31 cellular contexts compared by ENCODE assay signal in the genomic region with DNA sequence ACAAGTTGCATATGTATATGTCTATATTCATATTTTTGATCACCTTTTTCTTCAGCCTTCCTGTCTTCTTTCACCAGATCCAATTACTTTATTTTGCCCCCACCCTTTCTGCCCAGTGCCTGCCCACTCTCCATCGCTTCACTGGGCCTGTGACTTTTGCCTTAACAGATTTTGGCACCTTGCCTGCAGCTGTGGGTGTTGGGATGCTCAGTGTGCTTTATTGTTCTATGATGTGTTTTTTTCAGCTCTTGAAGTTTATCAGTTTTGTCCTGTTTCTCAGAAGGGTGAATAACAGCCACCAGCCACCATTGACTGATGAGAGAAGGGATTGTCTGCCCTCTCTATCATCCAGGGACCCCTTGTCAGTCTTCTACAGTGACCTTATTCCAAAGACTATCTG.
A peak's percentile ranks its signal among the peaks of the same experiment; 100 is the strongest.
DNase-seq lines count a peak whose midpoint lies in the region; ATAC-seq and TF ChIP-seq lines count a peak whose summit lies in the region.
"Had no signal": no experiment of that assay in that cellular context is flagged by ENCODE, and none has a peak within 500 bp of the region (broad histone marks: within the 10 kb centered on the region; RNA-seq: fewer than 3 reads in every experiment).

No MANE protein-coding gene starts in this region.

- DNase-seq in Caki2 (ENCODE audit: low read depth) (peak; percentile 19), HUDEP-2 (lab: John Stamatoyannopoulos, UW; ENCODE audit: unreplicated experiment in 76 of 76) (peak in 60 of 76 experiments; percentile 1 to 70 (median 26)), WTC11 (ENCODE audit: low spot score) (no peak), medulla oblongata (ENCODE audit: extremely low spot score) (peak; percentile 31), NCI-H2107 (lab: John Stamatoyannopoulos, UW) (no peak), DMS53 treated with DMSO at 0.1 percent for 48 hours (lab: John Stamatoyannopoulos, UW; ENCODE audit: unreplicated experiment) (no peak), glutamatergic neuron (no peak)
- DNase-seq: activated CD4-positive, alpha-beta T cell treated with anti-CD3 and anti-CD28 coated beads, Interleukin-2, amount 10 ng/mL, durations not matched to agents 24 days and 14 days; activated CD8-positive, alpha-beta memory T cell treated with anti-CD3 and anti-CD28 coated beads for 24 hours; activated T-cell treated with anti-CD3 and anti-CD28 coated beads for 4 hours; brain microvascular endothelial cell; C1 segment of cervical spinal cord; cerebellar nuclear complex; COR-L47; DND-41; dorsolateral prefrontal cortex; GM23248; hippocampal formation; immature natural killer cell; NCI-H146; NCI-H526 treated with DMSO at 0.1 percent for 48 hours; SIG-M5; SW 1271; T-helper 9 cell; upper lobe of right lung had no signal

- H3K4me1 Mint-ChIP-seq in WTC11 (peaks cover 52% of the 10 kb centered on the region), glutamatergic neuron (ENCODE audit: low read depth, unreplicated experiment) (no peaks in the 10 kb centered on the region)
- H3K4me1 Mint-ChIP-seq: activated CD4-positive, alpha-beta T cell treated with anti-CD3 and anti-CD28 coated beads, Interleukin-2, amount 10 ng/mL, durations not matched to agents 24 days and 14 days; activated naive CD4-positive, alpha-beta T cell treated with anti-CD3 and anti-CD28 coated beads, Interleukin-2, amount 50 U/mL, for 24 hours; immature natural killer cell; memory B cell; stimulated activated memory B cell treated with anti-CD40 and anti-IgM and Interleukin-4, amounts not matched to agents 10 μg/mL and 1 μg/mL and 100 μg/mL, for 72 hours had no signal

- H3K9me3 Mint-ChIP-seq in WTC11 (peaks cover 9% of the 10 kb centered on the region), glutamatergic neuron (ENCODE audit: unreplicated experiment) (no peaks in the 10 kb centered on the region)
- H3K9me3 Mint-ChIP-seq: activated CD4-positive, alpha-beta T cell treated with anti-CD3 and anti-CD28 coated beads, Interleukin-2, amount 10 ng/mL, durations not matched to agents 24 days and 14 days; activated naive CD4-positive, alpha-beta T cell treated with anti-CD3 and anti-CD28 coated beads, Interleukin-2, amount 50 U/mL, for 24 hours; activated T-helper 2 cell treated with anti-CD3 and anti-CD28 coated beads, Interferon-gamma antibody, Interleukin-2, Interleukin-4, amounts not matched to agents 10 μg/mL and 5 μg/mL and 100 μg/mL, durations not matched to agents 14 hours and 24 hours and 36 hours; memory B cell; stimulated activated memory B cell treated with anti-CD40 and anti-IgM and Interleukin-4, amounts not matched to agents 10 μg/mL and 1 μg/mL and 100 μg/mL, for 72 hours had no signal

- peaks cover 7% of the 10 kb centered on the region for H3K36me3 Mint-ChIP-seq in WTC11
- no peaks in the 10 kb centered on the region for H3K36me3 Mint-ChIP-seq in glutamatergic neuron (ENCODE audit: unreplicated experiment)
- H3K36me3 Mint-ChIP-seq: activated naive CD4-positive, alpha-beta T cell treated with anti-CD3 and anti-CD28 coated beads, Interleukin-2, amount 50 U/mL, for 24 hours; immature natural killer cell; stimulated activated memory B cell treated with anti-CD40 and anti-IgM and Interleukin-4, amounts not matched to agents 10 μg/mL and 1 μg/mL and 100 μg/mL, for 72 hours had no signal

- POLR2A ChIA-PET in WTC11 (lab: Charles Lee): no interaction called here

- no peak overlapping the region for H3K4me3 Mint-ChIP-seq in WTC11
- H3K4me3 Mint-ChIP-seq in glutamatergic neuron (ENCODE audit: unreplicated experiment): no peak overlapping the region
- H3K4me3 Mint-ChIP-seq: activated CD4-positive, alpha-beta T cell treated with anti-CD3 and anti-CD28 coated beads, Interleukin-2, amount 10 ng/mL, durations not matched to agents 24 days and 14 days; activated naive CD4-positive, alpha-beta T cell treated with anti-CD3 and anti-CD28 coated beads, Interleukin-2, amount 50 U/mL, for 24 hours; immature natural killer cell; memory B cell; stimulated activated memory B cell treated with anti-CD40 and anti-IgM and Interleukin-4, amounts not matched to agents 10 μg/mL and 1 μg/mL and 100 μg/mL, for 72 hours had no signal

- H3K27me3 Mint-ChIP-seq in WTC11 (ENCODE audit: low read depth) (peaks cover 7% of the 10 kb centered on the region), glutamatergic neuron (ENCODE audit: unreplicated experiment) (no peaks in the 10 kb centered on the region)

- CTCF ChIA-PET in WTC11 (lab: Charles Lee): interaction anchor here (0.8 kb wide), 1 partner anchor 77 kb away, joined by 3 read pairs; no protein-coding TSS in a partner anchor

- H3K27ac Mint-ChIP-seq in WTC11 (peak overlapping the region; percentile 8; the same call in 1 of the 2 replicates), glutamatergic neuron (ENCODE audit: unreplicated experiment) (no peak overlapping the region)
- H3K27ac Mint-ChIP-seq: activated CD4-positive, alpha-beta T cell treated with anti-CD3 and anti-CD28 coated beads, Interleukin-2, amount 10 ng/mL, durations not matched to agents 24 days and 14 days; activated naive CD4-positive, alpha-beta T cell treated with anti-CD3 and anti-CD28 coated beads, Interleukin-2, amount 50 U/mL, for 24 hours; activated T-helper 2 cell treated with anti-CD3 and anti-CD28 coated beads, Interferon-gamma antibody, Interleukin-2, Interleukin-4, amounts not matched to agents 10 μg/mL and 5 μg/mL and 100 μg/mL, durations not matched to agents 14 hours and 24 hours and 36 hours; immature natural killer cell; memory B cell; stimulated activated memory B cell treated with anti-CD40 and anti-IgM and Interleukin-4, amounts not matched to agents 10 μg/mL and 1 μg/mL and 100 μg/mL, for 72 hours had no signal

- in situ Hi-C loops in Caki2 (cut with HindIII; ENCODE audit: low pct_unique_long_range_greater_than_20kb, low sequenced_read_pairs): no loop called here

- TF ChIP-seq CTCF in WTC11 (IDR thresholded peaks at IDR 0.05): no peak
- no peak for TF ChIP-seq CTCF in glutamatergic neuron (IDR thresholded peaks at IDR 0.05; ENCODE audit: partially characterized antibody, unreplicated experiment)

- peak; percentile 12; the same call in 1 of the 2 replicates for ATAC-seq in WTC11
- ATAC-seq: gastroesophageal sphincter; left lobe of liver; stimulated activated memory B cell treated with anti-CD40 and anti-IgM and Interleukin-4, amounts not matched to agents 10 μg/mL and 1 μg/mL and 100 μg/mL, for 72 hours; upper lobe of right lung had no signal

TF ChIP-seq in WTC11, 78 proteins besides CTCF, POLR2A, EP300 and RAD21:
- TF ChIP-seq SOX15 (CRISPR knock-in tag; IDR thresholded peaks at IDR 0.05): no peak

Comparison
In these comparisons a context has a peak if more than half of its experiments do, and no peak if none do; other contexts are left out.
1. DNase-seq: peak in Caki2 (single experiment), HUDEP-2 (60 of 76) and medulla oblongata (single experiment); none in WTC11 (single experiment), NCI-H2107 (single experiment), DMS53 treated with DMSO at 0.1 percent for 48 hours (single experiment) and glutamatergic neuron (single experiment).